ENCODE assay signal across 11 cellular contexts in genomic region chr14:67636361-67636919, GRCh38. TPM values are rescaled to one million over a fixed set of nuclear protein-coding genes. Genes with fewer than 3 reads are reported as not detected.
DNase-seq lines count a peak whose midpoint lies in the region; ATAC-seq and TF ChIP-seq lines count a peak whose summit lies in the region.
"Had no signal": no experiment of that assay in that cellular context is flagged by ENCODE, and none has a peak within 500 bp of the region (broad histone marks: within the 10 kb centered on the region; RNA-seq: fewer than 3 reads in every experiment).

No MANE protein-coding gene starts in this region.

- no peak for TF ChIP-seq CTCF in osteocyte (IDR thresholded peaks at IDR 0.05)

- H3K27ac Mint-ChIP-seq in osteocyte (ENCODE audit: unreplicated experiment), result peak overlapping the region; percentile 34
- H3K27ac Mint-ChIP-seq: activated naive CD4-positive, alpha-beta T cell treated with anti-CD3 and anti-CD28 coated beads, Interleukin-2, amount 50 U/mL, for 24 hours; nephron; T-helper 2 cell treated with Interferon-gamma antibody and Interleukin-4, amounts not matched to agents 5 μg/mL and 100 μg/mL, for 36 hours had no signal

- DNase-seq in LoVo (ENCODE audit: low spot score) (peak; percentile 71), amniotic epithelial cell (ENCODE audit: low read depth) (peak; percentile 56), osteocyte (ENCODE audit: extremely low spot score, unreplicated experiment) (no peak), cerebellum (ENCODE audit: low spot score) (no peak), nucleus accumbens (lab: John Stamatoyannopoulos, UW) (no peak)
- no peak for DNase-seq in activated CD4-positive, alpha-beta T cell treated with anti-CD3 and anti-CD28 coated beads, Interleukin-2, amount 50 U/mL, for 48 hours
- DNase-seq: Kasumi-1 had no signal

- no peaks in the 10 kb centered on the region for H3K9me3 Mint-ChIP-seq in osteocyte (ENCODE audit: unreplicated experiment)
- H3K9me3 Mint-ChIP-seq: activated naive CD4-positive, alpha-beta T cell treated with anti-CD3 and anti-CD28 coated beads, Interleukin-2, amount 50 U/mL, for 24 hours; nephron; T-helper 2 cell treated with Interferon-gamma antibody and Interleukin-4, amounts not matched to agents 5 μg/mL and 100 μg/mL, for 36 hours had no signal

- no peaks in the 10 kb centered on the region for H3K36me3 Mint-ChIP-seq in osteocyte (ENCODE audit: unreplicated experiment)

- peak; percentile 85 for ATAC-seq in GM18511 (IDR thresholded peaks at IDR 0.05; ENCODE audit: unreplicated experiment)

- no peaks in the 10 kb centered on the region for H3K27me3 Mint-ChIP-seq in osteocyte (ENCODE audit: unreplicated experiment)
- H3K27me3 Mint-ChIP-seq: activated naive CD4-positive, alpha-beta T cell treated with anti-CD3 and anti-CD28 coated beads, Interleukin-2, amount 50 U/mL, for 24 hours had no signal

- H3K4me1 Mint-ChIP-seq in osteocyte (ENCODE audit: unreplicated experiment), result peaks cover 8% of the 10 kb centered on the region
- H3K4me1 Mint-ChIP-seq: activated naive CD4-positive, alpha-beta T cell treated with anti-CD3 and anti-CD28 coated beads, Interleukin-2, amount 50 U/mL, for 24 hours; nephron had no signal

- H3K4me3 Mint-ChIP-seq in osteocyte (ENCODE audit: unreplicated experiment), result no peak overlapping the region
- H3K4me3 Mint-ChIP-seq: activated naive CD4-positive, alpha-beta T cell treated with anti-CD3 and anti-CD28 coated beads, Interleukin-2, amount 50 U/mL, for 24 hours; nephron; T-helper 2 cell treated with Interferon-gamma antibody and Interleukin-4, amounts not matched to agents 5 μg/mL and 100 μg/mL, for 36 hours had no signal

RNA-seq across cellular contexts. Expression of gene ARG2, which starts 16.7 kb away (rescaled TPM):
- total RNA-seq in osteocyte, result 3.2 and 4.2 TPM in 2 replicates
- 29.9 TPM for total RNA-seq in cerebellum

RNA-seq across cellular contexts. Expression of gene PIGH, which starts 36.4 kb away (rescaled TPM):
- total RNA-seq in osteocyte, result 18.3 and 20.6 TPM in 2 replicates
- 30.6 TPM for total RNA-seq in cerebellum

RNA-seq across cellular contexts. Expression of gene VTI1B, which starts 38.0 kb away (rescaled TPM):
- total RNA-seq in osteocyte, result 89.3 and 104 TPM in 2 replicates
- total RNA-seq in cerebellum, result 42.3 TPM

RNA-seq across cellular contexts. Expression of gene RDH11, which starts 59.1 kb away (rescaled TPM):
- total RNA-seq in osteocyte (54.1 and 55.2 TPM in 2 replicates), cerebellum (79.2 TPM)

Comparison
In these comparisons a context has a peak if more than half of its experiments do, and no peak if none do; other contexts are left out.
1. DNase-seq: peak in LoVo (single experiment) and amniotic epithelial cell (single experiment); none in osteocyte (single experiment), activated CD4-positive, alpha-beta T cell treated with anti-CD3 and anti-CD28 coated beads, Interleukin-2, amount 50 U/mL, for 48 hours (0 of 2), cerebellum (single experiment) and nucleus accumbens (0 of 56).